In genomic region chr20:50146732-50147662, GRCh38 we compare ENCODE assay signal across 8 cellular contexts. TPM values are rescaled to one million over a fixed set of nuclear protein-coding genes. Genes with fewer than 3 reads are reported as not detected.
DNase-seq lines count a peak whose midpoint lies in the region; ATAC-seq, FAIRE-seq and TF ChIP-seq lines count a peak whose summit lies in the region.

No MANE protein-coding gene starts in this region.

- no peak for FAIRE-seq in GM19239 (lab: Jason Lieb, UNC)

- peaks cover 44% of the 10 kb centered on the region for H3K36me3 ChIP-seq in HUES48 (ENCODE audit: control insufficient read depth, insufficient read depth, low read length)

- peak; percentile 40 for DNase-seq in GM19239 (ENCODE audit: insufficient read length, low spot score)
- DNase-seq in activated CD4-positive, alpha-beta T cell treated with anti-CD3 and anti-CD28 coated beads for 48 hours: peak; percentile 80
- DNase-seq in dorsolateral prefrontal cortex: no peak
- DNase-seq in natural killer cell treated with Interleukin-12 subunit alpha and Interleukin-12 subunit beta and Interleukin-15 and Interleukin-18, amount 100 ng/mL, for 72 hours (ENCODE audit: low spot score): peak; percentile 87
- DNase-seq in substantia nigra (lab: John Stamatoyannopoulos, UW): peak in 4 of 49 donors; percentile 14 to 37 (median 18)
- no peak for DNase-seq in NCI-H187 (lab: John Stamatoyannopoulos, UW)

- H3K9me3 Mint-ChIP-seq in natural killer cell treated with Interleukin-12 subunit alpha and Interleukin-12 subunit beta and Interleukin-15 and Interleukin-18, amount 100 ng/mL, for 72 hours: no peaks in the 10 kb centered on the region

- TF ChIP-seq CTCF in dorsolateral prefrontal cortex (IDR thresholded peaks at IDR 0.05 in 54 of 56, conservative IDR thresholded peaks at IDR 0.05 in 2 of 56; ENCODE audit: low read depth in 1 of 56, partially characterized antibody in 56 of 56): no peak

- H3K27ac ChIP-seq in HUES48 (ENCODE audit: low read depth, low read length) (peak overlapping the region; percentile 58), dorsolateral prefrontal cortex (peak overlapping the region in 54 of 59 donors; percentile 3 to 82 (median 58)), substantia nigra (ENCODE audit: low read depth, low read length, poor library complexity, severe bottlenecking) (peak overlapping the region; percentile 5)

- H3K4me3 Mint-ChIP-seq in natural killer cell treated with Interleukin-12 subunit alpha and Interleukin-12 subunit beta and Interleukin-15 and Interleukin-18, amount 100 ng/mL, for 72 hours: peak overlapping the region; percentile 77

- no peak overlapping the region for H3K9ac ChIP-seq in HUES48 (ENCODE audit: low read depth, low read length)

- peak overlapping the region; percentile 92 to 98 for H3K27ac Mint-ChIP-seq in natural killer cell treated with Interleukin-12 subunit alpha and Interleukin-12 subunit beta and Interleukin-15 and Interleukin-18, amount 100 ng/mL, for 72 hours

- no peaks in the 10 kb centered on the region for H3K27me3 Mint-ChIP-seq in natural killer cell treated with Interleukin-12 subunit alpha and Interleukin-12 subunit beta and Interleukin-15 and Interleukin-18, amount 100 ng/mL, for 72 hours

- H3K4me3 ChIP-seq in HUES48 (ENCODE audit: low read depth, low read length): no peak overlapping the region
- H3K4me3 ChIP-seq in dorsolateral prefrontal cortex: no peak overlapping the region

- H3K9me3 ChIP-seq in HUES48 (ENCODE audit: control insufficient read depth, insufficient read depth, low read length): no peaks in the 10 kb centered on the region

- H3K27me3 ChIP-seq in HUES48 (ENCODE audit: control insufficient read depth, insufficient read depth, low read length) (no peaks in the 10 kb centered on the region), dorsolateral prefrontal cortex (no peaks in the 10 kb centered on the region)

- peaks cover 30% of the 10 kb centered on the region for H3K4me1 ChIP-seq in HUES48 (ENCODE audit: control insufficient read depth, insufficient read depth, low read length)

- intact Hi-C loops in dorsolateral prefrontal cortex (cut with DNase I): no loop called here

- peaks cover 64 to 65% of the 10 kb centered on the region in 2 donors for H3K4me1 Mint-ChIP-seq in natural killer cell treated with Interleukin-12 subunit alpha and Interleukin-12 subunit beta and Interleukin-15 and Interleukin-18, amount 100 ng/mL, for 72 hours (ENCODE audit: low read depth in 2 of 2)

- peak; percentile 91 to 95 for ATAC-seq in natural killer cell treated with Interleukin-12 subunit alpha and Interleukin-12 subunit beta and Interleukin-15 and Interleukin-18, amount 100 ng/mL, for 72 hours
- ATAC-seq in GM21576 (IDR thresholded peaks at IDR 0.05; ENCODE audit: unreplicated experiment): no peak

- H3K36me3 Mint-ChIP-seq in natural killer cell treated with Interleukin-12 subunit alpha and Interleukin-12 subunit beta and Interleukin-15 and Interleukin-18, amount 100 ng/mL, for 72 hours: peaks cover 3% of the 10 kb centered on the region

RNA-seq across cellular contexts. Expression of gene PEDS1, which starts 6.5 kb away (rescaled TPM):
- total RNA-seq in dorsolateral prefrontal cortex: 10 to 100 TPM; 14.7 to 51.9 (median 24.0) TPM
- total RNA-seq in natural killer cell treated with Interleukin-12 subunit alpha and Interleukin-12 subunit beta and Interleukin-15 and Interleukin-18, amount 100 ng/mL, for 72 hours: 10 to 100 TPM; 31.2 to 33.8 TPM

RNA-seq across cellular contexts. Expression of gene UBE2V1, which starts 34.0 kb away (rescaled TPM):
- total RNA-seq in dorsolateral prefrontal cortex: 100 to 1,000 TPM in 113 of 120 experiments, 10 to 100 TPM in 7; 81.1 to 180 (median 135) TPM
- 100 to 1,000 TPM; 198 to 240 TPM for total RNA-seq in natural killer cell treated with Interleukin-12 subunit alpha and Interleukin-12 subunit beta and Interleukin-15 and Interleukin-18, amount 100 ng/mL, for 72 hours

RNA-seq across cellular contexts. Expression of gene CEBPB, which starts 43.6 kb away (rescaled TPM):
- total RNA-seq in dorsolateral prefrontal cortex: 100 to 1,000 TPM in 1 of 120 experiments, 10 to 100 TPM in 119; 14.0 to 106 (median 35.0) TPM
- total RNA-seq in natural killer cell treated with Interleukin-12 subunit alpha and Interleukin-12 subunit beta and Interleukin-15 and Interleukin-18, amount 100 ng/mL, for 72 hours: 100 to 1,000 TPM; 153 to 167 TPM

Comparison
In these comparisons a context has a peak if more than half of its experiments do, and no peak if none do; other contexts are left out.
1. DNase-seq: peak in GM19239 (single experiment), activated CD4-positive, alpha-beta T cell treated with anti-CD3 and anti-CD28 coated beads for 48 hours (single experiment) and natural killer cell treated with Interleukin-12 subunit alpha and Interleukin-12 subunit beta and Interleukin-15 and Interleukin-18, amount 100 ng/mL, for 72 hours (single experiment); none in dorsolateral prefrontal cortex (0 of 10) and NCI-H187 (0 of 2).
2. H3K27ac ChIP-seq: peak in every context shown above with its lines; median percentile 58 in HUES48; 58 in dorsolateral prefrontal cortex; 5 in substantia nigra.